In genomic region chr11:36985562-36985961, GRCh38 we compare ENCODE assay signal across 3 cellular contexts.
TF ChIP-seq lines count a peak whose summit lies in the region.

No MANE protein-coding gene starts in this region.

TF ChIP-seq in HepG2, 621 proteins besides CTCF, POLR2A, EP300 and RAD21:
- TF ChIP-seq HMGA1 (CRISPR knock-in tag; conservative IDR thresholded peaks at IDR 0.05) (no peak), TAF15 (IDR thresholded peaks at IDR 0.05; ENCODE audit: low read depth, low read length, poor library complexity, severe bottlenecking) (no peak), ATF4 (CRISPR knock-in tag; IDR thresholded peaks at IDR 0.05) (no peak), CEBPB (IDR thresholded peaks at IDR 0.05; ENCODE audit: borderline replicate concordance, low read depth, low read length) (0 out of 2 replicates have a peak, but pooled peaks have one; percentile 8), ZNF672 (CRISPR knock-in tag; IDR thresholded peaks at IDR 0.05) (no peak)

TF ChIP-seq in IMR-90, 13 proteins besides CTCF, POLR2A, EP300 and RAD21:
- TF ChIP-seq SMC3 (IDR thresholded peaks at IDR 0.05; ENCODE audit: low read depth, low read length): no peak
- TF ChIP-seq CEBPB (IDR thresholded peaks at IDR 0.05; ENCODE audit: low read depth, low read length): peak; percentile 78

TF ChIP-seq in H1, 55 proteins besides CTCF, POLR2A, EP300 and RAD21:
- TF ChIP-seq ATF2 (IDR thresholded peaks at IDR 0.05; ENCODE audit: low read length) (no peak), CBX8 (IDR thresholded peaks at IDR 0.05; ENCODE audit: borderline replicate concordance, low read depth, low read length) (no peak), CEBPB (IDR thresholded peaks at IDR 0.05; ENCODE audit: low read depth, low read length) (0 out of 2 replicates have a peak, but pooled peaks have one; percentile 37), HDAC6 (IDR thresholded peaks at IDR 0.05; ENCODE audit: low read depth, low read length) (no peak)
